1 cellular context compared by ENCODE assay signal in the genomic region with DNA sequence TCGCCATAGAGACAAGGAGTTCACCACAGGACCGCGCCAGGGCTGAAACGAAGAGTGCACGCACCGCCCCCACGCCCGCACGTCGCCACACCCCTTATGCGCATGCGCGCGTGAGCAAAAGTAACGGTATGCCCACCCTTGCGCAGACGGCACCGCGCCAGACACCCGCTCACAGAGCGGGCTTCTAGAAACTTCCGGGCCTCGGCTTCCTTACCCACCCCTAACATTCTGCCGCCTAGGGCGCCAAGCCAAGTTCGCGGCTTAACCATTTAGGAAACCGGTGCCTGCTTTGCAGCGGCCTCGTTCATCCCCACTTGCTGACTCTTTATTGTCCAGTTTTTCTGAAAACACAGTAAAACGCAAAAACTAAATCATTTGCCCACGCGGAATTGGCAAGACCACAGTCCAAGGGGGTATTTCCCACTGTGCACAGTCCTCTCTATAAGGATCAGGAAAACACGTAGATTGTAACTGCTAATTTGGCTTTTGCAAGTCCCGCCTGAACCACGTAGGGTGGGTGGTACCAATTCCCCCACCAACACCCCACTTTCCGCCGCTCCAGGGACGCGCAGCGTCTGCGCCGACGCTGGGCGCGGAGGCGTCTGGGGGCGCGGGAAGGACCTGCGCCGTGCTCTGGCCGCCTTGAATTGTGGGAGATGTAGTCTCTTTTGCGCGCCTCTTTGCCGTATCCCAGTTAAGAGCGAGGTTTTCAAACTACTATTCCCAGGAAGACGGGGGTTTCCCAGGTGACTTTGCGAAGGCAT.
TF ChIP-seq lines count a peak whose summit lies in the region.

A gene with protein sequence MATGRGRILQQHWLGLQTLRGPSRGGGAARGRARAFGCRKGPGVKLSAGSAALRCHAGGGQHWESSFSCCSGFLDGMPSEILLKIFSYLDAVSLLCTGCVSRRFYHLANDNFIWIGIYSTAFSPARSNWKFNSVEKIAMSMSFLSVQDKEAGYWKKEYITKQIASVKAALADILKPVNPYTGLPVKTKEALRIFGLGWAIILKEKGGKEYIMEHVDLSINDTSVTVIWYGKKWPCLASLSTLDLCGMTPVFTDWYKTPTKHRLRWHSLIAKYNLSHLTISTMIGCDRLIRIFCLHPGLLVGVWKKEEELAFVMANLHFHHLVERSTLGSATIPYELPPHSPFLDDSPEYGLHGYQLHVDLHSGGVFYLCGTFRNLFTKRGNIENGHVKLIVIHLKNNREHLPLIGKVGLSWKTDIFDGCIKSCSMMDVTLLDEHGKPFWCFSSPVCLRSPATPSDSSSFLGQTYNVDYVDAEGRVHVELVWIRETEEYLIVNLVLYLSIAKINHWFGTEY (minus strand): TSS at position 56 of the 764 bp plus-strand sequence. CDS start 49 bp downstream, at position 7.
A gene with protein sequence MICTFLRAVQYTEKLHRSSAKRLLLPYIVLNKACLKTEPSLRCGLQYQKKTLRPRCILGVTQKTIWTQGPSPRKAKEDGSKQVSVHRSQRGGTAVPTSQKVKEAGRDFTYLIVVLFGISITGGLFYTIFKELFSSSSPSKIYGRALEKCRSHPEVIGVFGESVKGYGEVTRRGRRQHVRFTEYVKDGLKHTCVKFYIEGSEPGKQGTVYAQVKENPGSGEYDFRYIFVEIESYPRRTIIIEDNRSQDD (plus strand): TSS at position 745 of the 764 bp plus-strand sequence. CDS start 286 bp downstream, outside the sequence.

TF ChIP-seq in HepG2, 621 proteins besides CTCF, POLR2A, EP300 and RAD21 (continues in another document):
- TF ChIP-seq ZIK1 (CRISPR knock-in tag; IDR thresholded peaks at IDR 0.05; ENCODE audit: borderline replicate concordance, low read depth): peak; percentile 51; the same call in 1 of the 2 replicates
- TF ChIP-seq SAP130 (CRISPR knock-in tag; IDR thresholded peaks at IDR 0.05; ENCODE audit: low read depth): peak; percentile 79
- TF ChIP-seq, protein P1, sequence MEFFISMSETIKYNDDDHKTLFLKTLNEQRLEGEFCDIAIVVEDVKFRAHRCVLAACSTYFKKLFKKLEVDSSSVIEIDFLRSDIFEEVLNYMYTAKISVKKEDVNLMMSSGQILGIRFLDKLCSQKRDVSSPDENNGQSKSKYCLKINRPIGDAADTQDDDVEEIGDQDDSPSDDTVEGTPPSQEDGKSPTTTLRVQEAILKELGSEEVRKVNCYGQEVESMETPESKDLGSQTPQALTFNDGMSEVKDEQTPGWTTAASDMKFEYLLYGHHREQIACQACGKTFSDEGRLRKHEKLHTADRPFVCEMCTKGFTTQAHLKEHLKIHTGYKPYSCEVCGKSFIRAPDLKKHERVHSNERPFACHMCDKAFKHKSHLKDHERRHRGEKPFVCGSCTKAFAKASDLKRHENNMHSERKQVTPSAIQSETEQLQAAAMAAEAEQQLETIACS (CRISPR knock-in tag; IDR thresholded peaks at IDR 0.05): peak; percentile 55; the same call in 1 of the 2 replicates
- 0 out of 2 replicates have a peak, but pooled peaks have one; percentile 79 for TF ChIP-seq RARG (CRISPR knock-in tag; IDR thresholded peaks at IDR 0.05; ENCODE audit: low read depth)
- TF ChIP-seq PLRG1 (conservative IDR thresholded peaks at IDR 0.05): no peak
- TF ChIP-seq, protein P2, sequence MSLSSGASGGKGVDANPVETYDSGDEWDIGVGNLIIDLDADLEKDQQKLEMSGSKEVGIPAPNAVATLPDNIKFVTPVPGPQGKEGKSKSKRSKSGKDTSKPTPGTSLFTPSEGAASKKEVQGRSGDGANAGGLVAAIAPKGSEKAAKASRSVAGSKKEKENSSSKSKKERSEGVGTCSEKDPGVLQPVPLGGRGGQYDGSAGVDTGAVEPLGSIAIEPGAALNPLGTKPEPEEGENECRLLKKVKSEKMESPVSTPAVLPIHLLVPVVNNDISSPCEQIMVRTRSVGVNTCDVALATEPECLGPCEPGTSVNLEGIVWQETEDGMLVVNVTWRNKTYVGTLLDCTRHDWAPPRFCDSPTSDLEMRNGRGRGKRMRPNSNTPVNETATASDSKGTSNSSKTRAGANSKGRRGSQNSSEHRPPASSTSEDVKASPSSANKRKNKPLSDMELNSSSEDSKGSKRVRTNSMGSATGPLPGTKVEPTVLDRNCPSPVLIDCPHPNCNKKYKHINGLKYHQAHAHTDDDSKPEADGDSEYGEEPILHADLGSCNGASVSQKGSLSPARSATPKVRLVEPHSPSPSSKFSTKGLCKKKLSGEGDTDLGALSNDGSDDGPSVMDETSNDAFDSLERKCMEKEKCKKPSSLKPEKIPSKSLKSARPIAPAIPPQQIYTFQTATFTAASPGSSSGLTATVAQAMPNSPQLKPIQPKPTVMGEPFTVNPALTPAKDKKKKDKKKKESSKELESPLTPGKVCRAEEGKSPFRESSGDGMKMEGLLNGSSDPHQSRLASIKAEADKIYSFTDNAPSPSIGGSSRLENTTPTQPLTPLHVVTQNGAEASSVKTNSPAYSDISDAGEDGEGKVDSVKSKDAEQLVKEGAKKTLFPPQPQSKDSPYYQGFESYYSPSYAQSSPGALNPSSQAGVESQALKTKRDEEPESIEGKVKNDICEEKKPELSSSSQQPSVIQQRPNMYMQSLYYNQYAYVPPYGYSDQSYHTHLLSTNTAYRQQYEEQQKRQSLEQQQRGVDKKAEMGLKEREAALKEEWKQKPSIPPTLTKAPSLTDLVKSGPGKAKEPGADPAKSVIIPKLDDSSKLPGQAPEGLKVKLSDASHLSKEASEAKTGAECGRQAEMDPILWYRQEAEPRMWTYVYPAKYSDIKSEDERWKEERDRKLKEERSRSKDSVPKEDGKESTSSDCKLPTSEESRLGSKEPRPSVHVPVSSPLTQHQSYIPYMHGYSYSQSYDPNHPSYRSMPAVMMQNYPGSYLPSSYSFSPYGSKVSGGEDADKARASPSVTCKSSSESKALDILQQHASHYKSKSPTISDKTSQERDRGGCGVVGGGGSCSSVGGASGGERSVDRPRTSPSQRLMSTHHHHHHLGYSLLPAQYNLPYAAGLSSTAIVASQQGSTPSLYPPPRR (CRISPR knock-in tag; IDR thresholded peaks at IDR 0.05; ENCODE audit: borderline replicate concordance): 0 out of 2 replicates have a peak, but pooled peaks have one; percentile 17
- TF ChIP-seq, protein P3, sequence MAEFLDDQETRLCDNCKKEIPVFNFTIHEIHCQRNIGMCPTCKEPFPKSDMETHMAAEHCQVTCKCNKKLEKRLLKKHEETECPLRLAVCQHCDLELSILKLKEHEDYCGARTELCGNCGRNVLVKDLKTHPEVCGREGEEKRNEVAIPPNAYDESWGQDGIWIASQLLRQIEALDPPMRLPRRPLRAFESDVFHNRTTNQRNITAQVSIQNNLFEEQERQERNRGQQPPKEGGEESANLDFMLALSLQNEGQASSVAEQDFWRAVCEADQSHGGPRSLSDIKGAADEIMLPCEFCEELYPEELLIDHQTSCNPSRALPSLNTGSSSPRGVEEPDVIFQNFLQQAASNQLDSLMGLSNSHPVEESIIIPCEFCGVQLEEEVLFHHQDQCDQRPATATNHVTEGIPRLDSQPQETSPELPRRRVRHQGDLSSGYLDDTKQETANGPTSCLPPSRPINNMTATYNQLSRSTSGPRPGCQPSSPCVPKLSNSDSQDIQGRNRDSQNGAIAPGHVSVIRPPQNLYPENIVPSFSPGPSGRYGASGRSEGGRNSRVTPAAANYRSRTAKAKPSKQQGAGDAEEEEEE (CRISPR knock-in tag; IDR thresholded peaks at IDR 0.05; ENCODE audit: borderline replicate concordance): peak; percentile 48; the same call in 1 of the 2 replicates
- TF ChIP-seq HNF1A (IDR thresholded peaks at IDR 0.05; ENCODE audit: low read depth): no peak
- TF ChIP-seq HNF1A (CRISPR knock-in tag; IDR thresholded peaks at IDR 0.05; ENCODE audit: borderline replicate concordance): 0 out of 2 replicates have a peak, but pooled peaks have one; percentile 17
- TF ChIP-seq RFXANK (CRISPR knock-in tag; IDR thresholded peaks at IDR 0.05): 0 out of 2 replicates have a peak, but pooled peaks have one; percentile 19
- TF ChIP-seq ZNF792 (CRISPR knock-in tag; IDR thresholded peaks at IDR 0.05): peak; percentile 68; the same call in 1 of the 2 replicates
- TF ChIP-seq, protein P4, sequence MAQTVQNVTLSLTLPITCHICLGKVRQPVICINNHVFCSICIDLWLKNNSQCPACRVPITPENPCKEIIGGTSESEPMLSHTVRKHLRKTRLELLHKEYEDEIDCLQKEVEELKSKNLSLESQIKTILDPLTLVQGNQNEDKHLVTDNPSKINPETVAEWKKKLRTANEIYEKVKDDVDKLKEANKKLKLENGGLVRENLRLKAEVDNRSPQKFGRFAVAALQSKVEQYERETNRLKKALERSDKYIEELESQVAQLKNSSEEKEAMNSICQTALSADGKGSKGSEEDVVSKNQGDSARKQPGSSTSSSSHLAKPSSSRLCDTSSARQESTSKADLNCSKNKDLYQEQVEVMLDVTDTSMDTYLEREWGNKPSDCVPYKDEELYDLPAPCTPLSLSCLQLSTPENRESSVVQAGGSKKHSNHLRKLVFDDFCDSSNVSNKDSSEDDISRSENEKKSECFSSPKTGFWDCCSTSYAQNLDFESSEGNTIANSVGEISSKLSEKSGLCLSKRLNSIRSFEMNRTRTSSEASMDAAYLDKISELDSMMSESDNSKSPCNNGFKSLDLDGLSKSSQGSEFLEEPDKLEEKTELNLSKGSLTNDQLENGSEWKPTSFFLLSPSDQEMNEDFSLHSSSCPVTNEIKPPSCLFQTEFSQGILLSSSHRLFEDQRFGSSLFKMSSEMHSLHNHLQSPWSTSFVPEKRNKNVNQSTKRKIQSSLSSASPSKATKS (CRISPR knock-in tag; IDR thresholded peaks at IDR 0.05): 0 out of 2 replicates have a peak, but pooled peaks have one; percentile 77
- TF ChIP-seq, protein P5, sequence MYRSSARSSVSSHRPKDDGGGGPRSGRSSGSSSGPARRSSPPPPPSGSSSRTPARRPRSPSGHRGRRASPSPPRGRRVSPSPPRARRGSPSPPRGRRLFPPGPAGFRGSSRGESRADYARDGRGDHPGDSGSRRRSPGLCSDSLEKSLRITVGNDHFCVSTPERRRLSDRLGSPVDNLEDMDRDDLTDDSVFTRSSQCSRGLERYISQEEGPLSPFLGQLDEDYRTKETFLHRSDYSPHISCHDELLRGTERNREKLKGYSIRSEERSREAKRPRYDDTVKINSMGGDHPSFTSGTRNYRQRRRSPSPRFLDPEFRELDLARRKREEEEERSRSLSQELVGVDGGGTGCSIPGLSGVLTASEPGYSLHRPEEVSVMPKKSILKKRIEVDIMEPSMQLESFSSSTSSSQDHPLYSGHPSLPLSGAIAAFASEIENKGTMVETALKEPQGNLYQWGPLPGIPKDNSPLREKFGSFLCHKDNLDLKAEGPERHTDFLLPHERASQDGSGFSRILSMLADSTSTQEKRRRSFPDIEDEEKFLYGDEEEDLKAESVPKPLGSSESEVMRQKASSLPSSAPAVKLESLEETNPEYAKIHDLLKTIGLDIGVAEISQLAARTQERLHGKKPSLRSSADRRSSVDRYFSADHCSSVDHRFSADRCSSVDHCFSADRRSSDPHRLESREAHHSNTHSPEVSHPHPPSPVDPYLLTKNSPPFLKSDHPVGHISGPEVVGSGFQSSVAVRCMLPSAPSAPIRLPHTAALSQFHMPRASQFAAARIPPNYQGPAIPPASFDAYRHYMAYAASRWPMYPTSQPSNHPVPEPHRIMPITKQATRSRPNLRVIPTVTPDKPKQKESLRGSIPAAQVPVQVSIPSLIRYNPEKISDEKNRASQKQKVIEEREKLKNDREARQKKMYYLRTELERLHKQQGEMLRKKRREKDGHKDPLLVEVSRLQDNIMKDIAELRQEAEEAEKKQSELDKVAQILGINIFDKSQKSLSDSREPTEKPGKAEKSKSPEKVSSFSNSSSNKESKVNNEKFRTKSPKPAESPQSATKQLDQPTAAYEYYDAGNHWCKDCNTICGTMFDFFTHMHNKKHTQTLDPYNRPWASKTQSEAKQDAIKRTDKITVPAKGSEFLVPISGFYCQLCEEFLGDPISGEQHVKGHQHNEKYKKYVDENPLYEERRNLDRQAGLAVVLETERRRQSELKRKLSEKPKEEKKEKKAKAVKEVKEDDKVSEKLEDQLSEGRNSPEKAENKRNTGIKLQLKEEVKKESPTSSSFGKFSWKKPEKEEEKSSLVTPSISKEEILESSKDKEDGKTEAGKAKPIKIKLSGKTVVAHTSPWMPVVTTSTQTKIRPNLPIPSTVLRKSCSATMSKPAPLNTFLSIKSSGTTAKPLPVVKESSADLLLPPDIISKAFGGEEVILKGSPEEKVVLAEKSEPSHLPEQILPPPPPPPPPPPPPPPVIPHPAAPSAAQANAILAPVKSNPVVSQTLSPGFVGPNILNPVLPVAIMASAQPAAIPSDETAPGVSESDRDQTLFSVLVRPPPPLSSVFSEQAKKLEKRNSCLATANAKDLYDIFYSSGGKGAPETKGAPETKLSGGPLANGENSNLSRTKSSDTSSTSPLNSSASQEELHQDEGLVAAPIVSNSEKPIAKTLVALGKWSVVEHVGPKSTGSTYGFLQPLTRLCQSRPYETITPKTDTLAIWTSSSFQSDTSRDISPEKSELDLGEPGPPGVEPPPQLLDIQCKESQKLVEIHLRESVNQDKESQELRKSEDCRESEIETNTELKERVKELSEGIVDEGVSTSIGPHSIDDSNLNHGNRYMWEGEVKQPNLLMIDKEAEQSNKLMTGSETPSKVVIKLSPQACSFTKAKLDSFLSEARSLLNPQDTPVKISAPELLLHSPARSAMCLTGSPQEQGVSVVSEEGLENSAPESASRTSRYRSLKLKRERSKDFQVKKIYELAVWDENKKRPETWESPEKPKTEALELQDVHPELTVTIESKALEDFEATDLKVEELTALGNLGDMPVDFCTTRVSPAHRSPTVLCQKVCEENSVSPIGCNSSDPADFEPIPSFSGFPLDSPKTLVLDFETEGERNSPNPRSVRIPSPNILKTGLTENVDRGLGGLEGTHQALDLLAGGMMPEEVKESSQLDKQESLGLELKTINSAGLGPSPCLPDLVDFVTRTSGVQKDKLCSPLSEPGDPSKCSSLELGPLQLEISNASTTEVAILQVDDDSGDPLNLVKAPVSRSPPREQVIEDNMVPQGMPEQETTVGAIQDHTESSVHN (CRISPR knock-in tag; IDR thresholded peaks at IDR 0.05): 0 out of 2 replicates have a peak, but pooled peaks have one; percentile 52
